22 cellular contexts compared by ENCODE assay signal in genomic region chr13:78960881-78961280, GRCh38.
"Had no signal": no experiment of that assay in that cellular context is flagged by ENCODE, and none has a peak within 500 bp of the region (broad histone marks: within the 10 kb centered on the region; RNA-seq: fewer than 3 reads in every experiment).

No MANE protein-coding gene starts in this region.

- H3K27ac ChIP-seq: coronary artery, foreskin keratinocyte, suprapubic skin, thyroid gland, vagina had no signal

- H3K9me3 Mint-ChIP-seq: endodermal cell; neural crest cell; stimulated activated effector memory CD8-positive, alpha-beta T cell treated with anti-CD3 and anti-CD28 coated beads, Interleukin-12 subunit alpha, Interleukin-12 subunit beta, amount 100 ng/mL, for 72 hours; type B pancreatic cell had no signal

- H3K4me1 ChIP-seq: foreskin keratinocyte, suprapubic skin, thyroid gland, vagina had no signal

- DNase-seq: effector CD4-positive, alpha-beta T cell; endodermal cell; erythroblast; foreskin keratinocyte; immature natural killer cell; left ventricle myocardium superior; mammary epithelial cell; naive thymus-derived CD4-positive, alpha-beta T cell; right cardiac atrium; stimulated activated CD4-positive, alpha-beta T cell treated with anti-CD3 and anti-CD28 coated beads, Interleukin-4, amount 100 ng/mL, for 1 hour; stimulated activated CD8-positive, alpha-beta memory T cell treated with anti-CD3 and anti-CD28 coated beads, Interleukin-4, amount 100 ng/mL, for 48 hours; stimulated activated naive CD8-positive, alpha-beta T cell treated with anti-CD3 and anti-CD28 coated beads, Interleukin-15, Interleukin-2, amounts not matched to agents 100 U/mL and 50 U/mL, for 24 hours; thyroid gland had no signal

- H3K27ac Mint-ChIP-seq: endodermal cell; immature natural killer cell; naive thymus-derived CD4-positive, alpha-beta T cell; stimulated activated effector memory CD8-positive, alpha-beta T cell treated with anti-CD3 and anti-CD28 coated beads, Interleukin-12 subunit alpha, Interleukin-12 subunit beta, amount 100 ng/mL, for 72 hours; type B pancreatic cell had no signal

- H3K9me3 ChIP-seq: suprapubic skin, thyroid gland, vagina had no signal

- ATAC-seq: foreskin keratinocyte; left ventricle myocardium superior; naive thymus-derived CD4-positive, alpha-beta T cell; right cardiac atrium; stimulated activated effector memory CD8-positive, alpha-beta T cell treated with anti-CD3 and anti-CD28 coated beads, Interleukin-12 subunit alpha, Interleukin-12 subunit beta, amount 100 ng/mL, for 72 hours; stimulated activated naive CD8-positive, alpha-beta T cell treated with anti-CD3 and anti-CD28 coated beads, Interleukin-15, Interleukin-2, amounts not matched to agents 100 U/mL and 50 U/mL, for 24 hours had no signal

- H3K36me3 ChIP-seq: suprapubic skin, thyroid gland, vagina had no signal

- FAIRE-seq: endothelial cell of umbilical vein, keratinocyte had no signal

- H3K4me3 Mint-ChIP-seq: endodermal cell; immature natural killer cell; naive thymus-derived CD4-positive, alpha-beta T cell; neural crest cell; stimulated activated effector memory CD8-positive, alpha-beta T cell treated with anti-CD3 and anti-CD28 coated beads, Interleukin-12 subunit alpha, Interleukin-12 subunit beta, amount 100 ng/mL, for 72 hours; type B pancreatic cell had no signal

- H3K4me1 Mint-ChIP-seq: endodermal cell; immature natural killer cell; naive thymus-derived CD4-positive, alpha-beta T cell; neural crest cell; stimulated activated effector memory CD8-positive, alpha-beta T cell treated with anti-CD3 and anti-CD28 coated beads, Interleukin-12 subunit alpha, Interleukin-12 subunit beta, amount 100 ng/mL, for 72 hours had no signal

- H3K27me3 ChIP-seq: foreskin keratinocyte, suprapubic skin, thyroid gland, vagina had no signal

- H3K36me3 Mint-ChIP-seq: immature natural killer cell; naive thymus-derived CD4-positive, alpha-beta T cell; stimulated activated effector memory CD8-positive, alpha-beta T cell treated with anti-CD3 and anti-CD28 coated beads, Interleukin-12 subunit alpha, Interleukin-12 subunit beta, amount 100 ng/mL, for 72 hours; type B pancreatic cell had no signal

- H3K4me3 ChIP-seq: coronary artery, smooth muscle cell, suprapubic skin, thyroid gland, vagina had no signal
